ENCODE assay signal across 33 cellular contexts in genomic region chr1:190752131-190752530, GRCh38.
"Had no signal": no experiment of that assay in that cellular context is flagged by ENCODE, and none has a peak within 500 bp of the region (broad histone marks: within the 10 kb centered on the region; RNA-seq: fewer than 3 reads in every experiment).

No MANE protein-coding gene starts in this region.

- FAIRE-seq: astrocyte, colon had no signal

- H3K27me3 ChIP-seq: adrenal gland, body of pancreas, brain microvascular endothelial cell, breast epithelium had no signal

- H3K27ac ChIP-seq: adrenal gland, body of pancreas, brain microvascular endothelial cell, breast epithelium, VCaP had no signal

- ATAC-seq: activated CD8-positive, alpha-beta T cell treated with anti-CD3 and anti-CD28 coated beads for 36 hours; activated naive CD4-positive, alpha-beta T cell treated with anti-CD3 and anti-CD28 coated beads, Interleukin-2, amount 50 U/mL, for 72 hours; activated T-cell treated with anti-CD3 and anti-CD28 coated beads, Interleukin-2, amount 50 U/mL, for 4 hours; activated T-cell treated with anti-CD3 and anti-CD28 coated beads, Interleukin-2, amount 50 U/mL, for 72 hours; activated T-helper 17 cell treated with anti-CD3 and anti-CD28 coated beads, Interleukin-2, amount 50 U/mL, for 72 hours; body of pancreas had no signal

- H3K36me3 ChIP-seq: adrenal gland, brain microvascular endothelial cell, breast epithelium had no signal

- DNase-seq: activated B cell treated with CpG ODN at 0.5 μM for 24 hours; activated CD4-positive, alpha-beta memory T cell treated with anti-CD3 and anti-CD28 coated beads for 36 hours; activated CD4-positive, alpha-beta T cell treated with anti-CD3 and anti-CD28 coated beads for 4 hours; activated CD4-positive, alpha-beta T cell treated with anti-CD3 and anti-CD28 coated beads, Interleukin-2, amount 10 ng/mL, durations not matched to agents 24 days and 14 days; activated CD4-positive, alpha-beta T cell treated with anti-CD3 and anti-CD28 coated beads, Interleukin-2, amount 50 U/mL, for 1 hour; activated CD4-positive, alpha-beta T cell treated with anti-CD3 and anti-CD28 coated beads, Interleukin-2, amount 50 U/mL, for 4 hours; activated CD4-positive, CD25-positive, alpha-beta regulatory T cell treated with anti-CD3 and anti-CD28 coated beads, Interleukin-2, amount 50 U/mL, for 72 hours; activated CD8-positive, alpha-beta memory T cell treated with anti-CD3 and anti-CD28 coated beads, Interleukin-2, amount 50 U/mL, for 4 hours; activated CD8-positive, alpha-beta T cell treated with anti-CD3 and anti-CD28 coated beads for 36 hours; activated effector memory CD4-positive, alpha-beta T cell treated with anti-CD3 and anti-CD28 coated beads, Interleukin-2, amount 50 U/mL, for 16 hours; activated gamma-delta T cell treated with Interleukin-2 at 50 U/mL for 16 hours; activated naive CD4-positive, alpha-beta T cell; activated naive CD4-positive, alpha-beta T cell treated with anti-CD3 and anti-CD28 coated beads for 36 hours; activated naive CD4-positive, alpha-beta T cell treated with anti-CD3 and anti-CD28 coated beads, Interleukin-2, amount 50 U/mL, for 16 hours; activated naive CD8-positive, alpha-beta T cell treated with anti-CD3 and anti-CD28 coated beads for 36 hours; activated T-cell treated with anti-CD3 and anti-CD28 coated beads for 4 hours; activated T-cell treated with anti-CD3 and anti-CD28 coated beads, Interleukin-2, amount 50 U/mL, for 1 hour; activated T-cell treated with anti-CD3 and anti-CD28 coated beads, Interleukin-2, amount 50 U/mL, for 4 hours; activated T-cell treated with anti-CD3 and anti-CD28 coated beads, Interleukin-2, amount 50 U/mL, for 72 hours; adrenal gland; amniotic stem cell; aorta; body of pancreas; brain microvascular endothelial cell; central memory CD4-positive, alpha-beta T cell; T-helper 2 cell; T-helper 9 cell had no signal

- H3K4me3 ChIP-seq: adrenal gland, body of pancreas, breast epithelium had no signal

- H3K9me3 ChIP-seq: adrenal gland, body of pancreas, breast epithelium had no signal

- H3K4me1 ChIP-seq: adrenal gland, breast epithelium had no signal
